1 cellular context compared by ENCODE assay signal in genomic region chr1:92748138-92748537, GRCh38.
TF ChIP-seq lines count a peak whose summit lies in the region.

No MANE protein-coding gene starts in this region.

TF ChIP-seq in HEK293, 187 proteins besides CTCF, POLR2A, EP300 and RAD21 (continued from another document):
- TF ChIP-seq ZNF140 (tag by site-specific recombination; IDR thresholded peaks at IDR 0.05) = no peak
- TF ChIP-seq SCRT2 (tag by site-specific recombination; IDR thresholded peaks at IDR 0.05) = no peak
- no peak for TF ChIP-seq ZNF677 (tag by site-specific recombination; IDR thresholded peaks at IDR 0.05)
